In the genomic region with DNA sequence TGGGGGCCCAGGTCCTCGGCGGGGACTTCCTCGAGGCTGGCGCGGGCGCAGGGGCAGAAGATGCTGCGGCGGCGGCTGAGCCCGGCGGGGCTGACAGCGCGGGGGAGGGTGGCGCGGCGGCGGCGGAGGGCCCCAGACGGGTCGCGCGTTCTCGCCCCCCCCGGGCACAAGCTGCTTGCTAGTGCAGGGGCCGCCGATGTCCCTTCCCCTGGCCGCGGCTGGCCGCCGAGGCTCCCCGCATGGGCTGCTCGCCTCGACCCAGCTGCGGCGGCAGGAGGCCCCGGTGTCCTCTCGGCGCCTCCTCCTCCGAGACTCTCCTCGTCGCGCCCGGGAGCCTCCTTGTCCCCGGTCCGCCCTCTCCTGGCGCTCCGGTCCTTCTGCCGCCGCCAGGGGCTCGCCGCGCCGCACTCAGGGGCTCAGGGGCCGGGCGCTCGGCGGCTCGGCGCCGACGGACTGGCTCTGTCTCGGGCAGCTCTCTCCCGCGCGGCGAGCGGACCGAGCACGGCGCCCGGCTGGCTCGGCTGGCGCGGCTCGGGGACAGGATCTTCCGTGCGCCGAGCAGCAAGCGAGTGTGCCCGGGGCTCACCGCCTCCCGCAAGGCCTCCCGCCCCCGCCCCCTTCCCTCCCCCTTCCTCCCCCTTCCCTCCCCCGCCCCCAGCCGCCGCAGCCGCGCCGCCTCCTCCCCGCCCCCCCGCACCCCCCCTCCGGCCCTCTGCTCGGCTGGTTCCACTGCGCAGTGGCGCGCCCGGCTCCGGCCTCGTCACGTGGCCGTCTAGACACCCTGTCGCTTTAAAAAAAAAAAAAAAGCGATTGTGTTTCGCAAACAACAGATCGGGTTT, we compare ENCODE assay signal across 8 cellular contexts.
DNase-seq lines count a peak whose midpoint lies in the region; ATAC-seq and TF ChIP-seq lines count a peak whose summit lies in the region.

No MANE protein-coding gene starts in this region.

- no peaks in the 10 kb centered on the region for H3K79me2 ChIP-seq in DOHH2 (ENCODE audit: control insufficient read depth, low read length)

- H3K9me2 ChIP-seq in DOHH2 (replicated peaks; ENCODE audit: control insufficient read depth, low read length), result no peaks in the 10 kb centered on the region

- peak; percentile 39 for ATAC-seq in GM21737 (IDR thresholded peaks at IDR 0.05; ENCODE audit: unreplicated experiment)

- CTCF ChIA-PET in RWPE1 (lab: Yijun Ruan, JAX), result interaction anchor here (0.6 to 1.0 kb wide), 2 partner anchors 28 to 169 kb away, joined by 3 read pairs; no protein-coding TSS in a partner anchor

- H4K20me1 ChIP-seq in DOHH2 (ENCODE audit: control insufficient read depth, insufficient read depth, low read depth, low read length), result 0 out of 2 replicates have a peak, but pooled peaks cover 4% of the 10 kb centered on the region

- peak; percentile 7 for TF ChIP-seq CTCF in DOHH2 (IDR thresholded peaks at IDR 0.05; ENCODE audit: low read depth, low read length, poor library complexity, severe bottlenecking)
- TF ChIP-seq CTCF in RWPE1 (conservative IDR thresholded peaks at IDR 0.05; ENCODE audit: low read depth), result no peak
- no peak for TF ChIP-seq CTCF in fibroblast of pulmonary artery (IDR thresholded peaks at IDR 0.05; ENCODE audit: low read length, missing control alignments)
- peak; percentile 23 to 51 (median 26) for TF ChIP-seq CTCF in nephron (IDR thresholded peaks at IDR 0.05; ENCODE audit: unreplicated experiment in 3 of 3)

- H3K36me3 ChIP-seq in DOHH2 (ENCODE audit: control insufficient read depth, low read length) (no peaks in the 10 kb centered on the region), subcutaneous abdominal adipose tissue (ENCODE audit: control insufficient read depth in 5 of 5, insufficient read depth in 5 of 5, low read length in 5 of 5) (no peaks in the 10 kb centered on the region)

- H3K9ac ChIP-seq in subcutaneous abdominal adipose tissue (ENCODE audit: low read length in 5 of 5), result peak overlapping the region in 4 of 5 donors; percentile 69 to 94 (median 82)

- peak overlapping the region; percentile 93 for H3K4me2 ChIP-seq in DOHH2 (ENCODE audit: low read length)

- peaks cover 6% of the 10 kb centered on the region for H3F3A ChIP-seq in DOHH2 (ENCODE audit: control insufficient read depth, insufficient read depth)

- no peaks in the 10 kb centered on the region for H3K27me3 Mint-ChIP-seq in nephron (ENCODE audit: low read depth)

- POLR2A ChIA-PET in RWPE1 (lab: Yijun Ruan, JAX; ENCODE audit: low non-redundant PET), result interaction anchor here (0.6 to 1.1 kb wide), 4 partner anchors 22 to 70 kb away, joined by 3 to 6 read pairs (median 4); no protein-coding TSS in a partner anchor

- no peaks in the 10 kb centered on the region for H3K9me3 ChIP-seq in DOHH2 (ENCODE audit: control insufficient read depth, insufficient read depth, low read length)
- no peaks in the 10 kb centered on the region for H3K9me3 ChIP-seq in subcutaneous abdominal adipose tissue (ENCODE audit: control insufficient read depth in 5 of 5, low read length in 5 of 5)

- peak; percentile 70 to 75 for DNase-seq in Kasumi-1 (lab: John Stamatoyannopoulos, UW)
- peak; percentile 61 for DNase-seq in RWPE1 (ENCODE audit: low spot score)
- DNase-seq in activated effector memory CD4-positive, alpha-beta T cell treated with Interleukin-2 at 50 U/mL for 16 hours, result peak; percentile 75
- DNase-seq in fibroblast of pulmonary artery (ENCODE audit: low read depth), result peak; percentile 92

- H3K27ac ChIP-seq in DOHH2 (ENCODE audit: low read depth, low read length) (peak overlapping the region; percentile 34), RWPE1 (peak overlapping the region; percentile 99), subcutaneous abdominal adipose tissue (ENCODE audit: low read depth, low read length) (peak overlapping the region; percentile 99)

- H3K27me3 ChIP-seq in DOHH2 (ENCODE audit: control insufficient read depth, low read length) (peaks cover 73% of the 10 kb centered on the region), subcutaneous abdominal adipose tissue (ENCODE audit: control insufficient read depth in 5 of 5, insufficient read depth in 4 of 5, low read length in 5 of 5) (no peaks in the 10 kb centered on the region)

- H3K4me1 ChIP-seq in DOHH2 (ENCODE audit: control insufficient read depth, low read length) (peaks cover 66% of the 10 kb centered on the region), subcutaneous abdominal adipose tissue (ENCODE audit: control insufficient read depth in 5 of 5, insufficient read depth in 5 of 5, low read length in 5 of 5) (peaks cover 12 to 72% (median 63%) of the 10 kb centered on the region in 5 donors)

- peaks cover 43% of the 10 kb centered on the region for H3K4me1 Mint-ChIP-seq in nephron

- peaks cover 32% of the 10 kb centered on the region for H3K36me3 Mint-ChIP-seq in nephron (ENCODE audit: low read depth)

- H3K9me3 Mint-ChIP-seq in nephron, result no peaks in the 10 kb centered on the region

- H3K4me3 ChIP-seq in DOHH2 (ENCODE audit: low read length), result peak overlapping the region; percentile 86
- H3K4me3 ChIP-seq in fibroblast of pulmonary artery (replicated peaks; ENCODE audit: low read depth, low read length), result peak overlapping the region; percentile 96
- H3K4me3 ChIP-seq in subcutaneous abdominal adipose tissue (ENCODE audit: low read depth in 1 of 5, low read length in 5 of 5), result peak overlapping the region; percentile 86 to 94 (median 92)

- peak overlapping the region; percentile 97 to 100 (median 99) for H3K4me3 Mint-ChIP-seq in nephron

- peak overlapping the region; percentile 100 for H3K27ac Mint-ChIP-seq in nephron

Comparison
In these comparisons a context has a peak if more than half of its experiments do, and no peak if none do; other contexts are left out.
1. Peak in every context shown above with its lines: DNase-seq, ATAC-seq, H3K4me3 ChIP-seq and H3K27ac ChIP-seq.
2. H3K27ac ChIP-seq: peak in every context shown above with its lines; median percentile 99 in RWPE1; 99 in subcutaneous abdominal adipose tissue; 34 in DOHH2.
3. CTCF ChIP-seq: peak in DOHH2 (single experiment) and nephron (3 of 3); none in RWPE1 (single experiment) and fibroblast of pulmonary artery (single experiment).